Comparison of ENCODE assay signal across 7 cellular contexts in genomic region chr19:1169921-1170885, GRCh38.
DNase-seq lines count a peak whose midpoint lies in the region; TF ChIP-seq lines count a peak whose summit lies in the region.

No MANE protein-coding gene starts in this region.

- in situ Hi-C loops in GM13977 (cut with MboI; ENCODE audit: low pct_unique_long_range_greater_than_20kb, low sequenced_read_pairs, unreplicated experiment), result no loop called here

- H3K27ac Mint-ChIP-seq in activated naive CD8-positive, alpha-beta T cell, result peak overlapping the region; percentile 36

- H3K9me3 ChIP-seq in HEK293 (ENCODE audit: control insufficient read depth, insufficient read depth, low read depth, low read length), result no peaks in the 10 kb centered on the region

- TF ChIP-seq CTCF in HEK293 (tag by site-specific recombination; IDR thresholded peaks at IDR 0.05) (no peak), GM13977 (IDR thresholded peaks at IDR 0.05; ENCODE audit: extremely low read depth, insufficient read depth, missing control alignments) (no peak)

- no peaks in the 10 kb centered on the region for H3K27me3 Mint-ChIP-seq in activated naive CD8-positive, alpha-beta T cell

- peaks cover 0 to 9% of the 10 kb centered on the region in 2 experiments; a peak in 1 of 3 replicates for H3K36me3 ChIP-seq in HEK293 (ENCODE audit: control insufficient read depth in 2 of 2, insufficient read depth in 1 of 2, low read length in 2 of 2)

- H3K27ac ChIP-seq in HEK293 (ENCODE audit: extremely low read depth, low read depth, low read length), result 0 out of 2 replicates have a peak overlapping the region, but pooled peaks have one; percentile 7

- POLR2A ChIA-PET in HEK293 (lab: Yijun Ruan, JAX), result interaction anchor here (0.6 kb wide), 1 partner anchor 9 kb away, joined by 3 read pairs; no protein-coding TSS in a partner anchor

- DNase-seq in iris pigment epithelial cell (ENCODE audit: low read depth) (peak; percentile 39), superior temporal gyrus (ENCODE audit: extremely low spot score) (peak; percentile 65), iPS-NIHi7 (ENCODE audit: extremely low spot score) (no peak), NCI-H187 treated with DMSO at 0.1 percent for 48 hours (lab: John Stamatoyannopoulos, UW) (no peak), GM13977 (ENCODE audit: low spot score) (no peak)

- peaks cover 27% of the 10 kb centered on the region for H3K4me1 Mint-ChIP-seq in activated naive CD8-positive, alpha-beta T cell (ENCODE audit: low read depth)

- no peak overlapping the region for H3K4me3 ChIP-seq in HEK293 (ENCODE audit: low read depth, low read length)

- peaks cover 5% of the 10 kb centered on the region for H3K36me3 Mint-ChIP-seq in activated naive CD8-positive, alpha-beta T cell

- peaks cover 4% of the 10 kb centered on the region for H3K4me1 ChIP-seq in HEK293 (ENCODE audit: control insufficient read depth, insufficient read depth, low read length)

- H3K4me3 Mint-ChIP-seq in activated naive CD8-positive, alpha-beta T cell, result peak overlapping the region; percentile 58

- CTCF ChIA-PET in HEK293 (lab: Yijun Ruan, JAX), result no interaction called here

- H3K9me3 Mint-ChIP-seq in activated naive CD8-positive, alpha-beta T cell (ENCODE audit: low read depth), result no peaks in the 10 kb centered on the region

TF ChIP-seq in HEK293, 187 proteins besides CTCF, POLR2A, EP300 and RAD21 (continues in another document):
- TF ChIP-seq REST (tag by site-specific recombination; IDR thresholded peaks at IDR 0.05) (no peak), ZNF391 (tag by site-specific recombination; IDR thresholded peaks at IDR 0.05; ENCODE audit: borderline replicate concordance, low read depth) (no peak), ZBTB7A (tag by site-specific recombination; IDR thresholded peaks at IDR 0.05; ENCODE audit: low read depth) (no peak), ZFHX2 (tag by site-specific recombination; conservative IDR thresholded peaks at IDR 0.05) (peak; percentile 25), KLF8 (tag by site-specific recombination; IDR thresholded peaks at IDR 0.05) (no peak), ZNF623 (tag by site-specific recombination; IDR thresholded peaks at IDR 0.05) (no peak), SP2 (tag by site-specific recombination; IDR thresholded peaks at IDR 0.05) (no peak), MYNN (tag by site-specific recombination; IDR thresholded peaks at IDR 0.05; ENCODE audit: borderline replicate concordance) (no peak), ZNF600 (tag by site-specific recombination; IDR thresholded peaks at IDR 0.05) (peak; percentile 42; the same call in 1 of the 2 replicates), ZNF184 (tag by site-specific recombination; IDR thresholded peaks at IDR 0.05) (no peak), ZNF473 (tag by site-specific recombination; IDR thresholded peaks at IDR 0.05) (no peak), ZFP69B (tag by site-specific recombination; IDR thresholded peaks at IDR 0.05) (peak; percentile 44; the same call in 1 of the 2 replicates), ZNF513 (tag by site-specific recombination; IDR thresholded peaks at IDR 0.05) (no peak), ZNF2 (tag by site-specific recombination; IDR thresholded peaks at IDR 0.05) (no peak), GLI2 (tag by site-specific recombination; IDR thresholded peaks at IDR 0.05; ENCODE audit: borderline replicate concordance, low read depth) (no peak), ZBTB26 (tag by site-specific recombination; optimal IDR thresholded peaks at IDR 0.05) (no peak), ZNF776 (tag by site-specific recombination; IDR thresholded peaks at IDR 0.05; ENCODE audit: borderline replicate concordance) (no peak)
- TF ChIP-seq, protein P1, sequence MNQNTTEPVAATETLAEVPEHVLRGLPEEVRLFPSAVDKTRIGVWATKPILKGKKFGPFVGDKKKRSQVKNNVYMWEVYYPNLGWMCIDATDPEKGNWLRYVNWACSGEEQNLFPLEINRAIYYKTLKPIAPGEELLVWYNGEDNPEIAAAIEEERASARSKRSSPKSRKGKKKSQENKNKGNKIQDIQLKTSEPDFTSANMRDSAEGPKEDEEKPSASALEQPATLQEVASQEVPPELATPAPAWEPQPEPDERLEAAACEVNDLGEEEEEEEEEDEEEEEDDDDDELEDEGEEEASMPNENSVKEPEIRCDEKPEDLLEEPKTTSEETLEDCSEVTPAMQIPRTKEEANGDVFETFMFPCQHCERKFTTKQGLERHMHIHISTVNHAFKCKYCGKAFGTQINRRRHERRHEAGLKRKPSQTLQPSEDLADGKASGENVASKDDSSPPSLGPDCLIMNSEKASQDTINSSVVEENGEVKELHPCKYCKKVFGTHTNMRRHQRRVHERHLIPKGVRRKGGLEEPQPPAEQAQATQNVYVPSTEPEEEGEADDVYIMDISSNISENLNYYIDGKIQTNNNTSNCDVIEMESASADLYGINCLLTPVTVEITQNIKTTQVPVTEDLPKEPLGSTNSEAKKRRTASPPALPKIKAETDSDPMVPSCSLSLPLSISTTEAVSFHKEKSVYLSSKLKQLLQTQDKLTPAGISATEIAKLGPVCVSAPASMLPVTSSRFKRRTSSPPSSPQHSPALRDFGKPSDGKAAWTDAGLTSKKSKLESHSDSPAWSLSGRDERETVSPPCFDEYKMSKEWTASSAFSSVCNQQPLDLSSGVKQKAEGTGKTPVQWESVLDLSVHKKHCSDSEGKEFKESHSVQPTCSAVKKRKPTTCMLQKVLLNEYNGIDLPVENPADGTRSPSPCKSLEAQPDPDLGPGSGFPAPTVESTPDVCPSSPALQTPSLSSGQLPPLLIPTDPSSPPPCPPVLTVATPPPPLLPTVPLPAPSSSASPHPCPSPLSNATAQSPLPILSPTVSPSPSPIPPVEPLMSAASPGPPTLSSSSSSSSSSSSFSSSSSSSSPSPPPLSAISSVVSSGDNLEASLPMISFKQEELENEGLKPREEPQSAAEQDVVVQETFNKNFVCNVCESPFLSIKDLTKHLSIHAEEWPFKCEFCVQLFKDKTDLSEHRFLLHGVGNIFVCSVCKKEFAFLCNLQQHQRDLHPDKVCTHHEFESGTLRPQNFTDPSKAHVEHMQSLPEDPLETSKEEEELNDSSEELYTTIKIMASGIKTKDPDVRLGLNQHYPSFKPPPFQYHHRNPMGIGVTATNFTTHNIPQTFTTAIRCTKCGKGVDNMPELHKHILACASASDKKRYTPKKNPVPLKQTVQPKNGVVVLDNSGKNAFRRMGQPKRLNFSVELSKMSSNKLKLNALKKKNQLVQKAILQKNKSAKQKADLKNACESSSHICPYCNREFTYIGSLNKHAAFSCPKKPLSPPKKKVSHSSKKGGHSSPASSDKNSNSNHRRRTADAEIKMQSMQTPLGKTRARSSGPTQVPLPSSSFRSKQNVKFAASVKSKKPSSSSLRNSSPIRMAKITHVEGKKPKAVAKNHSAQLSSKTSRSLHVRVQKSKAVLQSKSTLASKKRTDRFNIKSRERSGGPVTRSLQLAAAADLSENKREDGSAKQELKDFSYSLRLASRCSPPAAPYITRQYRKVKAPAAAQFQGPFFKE (tag by site-specific recombination; IDR thresholded peaks at IDR 0.05; ENCODE audit: borderline replicate concordance), result peak; percentile 5; the same call in 1 of the 2 replicates

Comparison
In these comparisons a context has a peak if more than half of its experiments do, and no peak if none do; other contexts are left out.
1. DNase-seq: peak in iris pigment epithelial cell (single experiment) and superior temporal gyrus (single experiment); none in iPS-NIHi7 (single experiment), NCI-H187 treated with DMSO at 0.1 percent for 48 hours (single experiment) and GM13977 (single experiment).